ENCODE assay signal across 1 cellular context in the genomic region with DNA sequence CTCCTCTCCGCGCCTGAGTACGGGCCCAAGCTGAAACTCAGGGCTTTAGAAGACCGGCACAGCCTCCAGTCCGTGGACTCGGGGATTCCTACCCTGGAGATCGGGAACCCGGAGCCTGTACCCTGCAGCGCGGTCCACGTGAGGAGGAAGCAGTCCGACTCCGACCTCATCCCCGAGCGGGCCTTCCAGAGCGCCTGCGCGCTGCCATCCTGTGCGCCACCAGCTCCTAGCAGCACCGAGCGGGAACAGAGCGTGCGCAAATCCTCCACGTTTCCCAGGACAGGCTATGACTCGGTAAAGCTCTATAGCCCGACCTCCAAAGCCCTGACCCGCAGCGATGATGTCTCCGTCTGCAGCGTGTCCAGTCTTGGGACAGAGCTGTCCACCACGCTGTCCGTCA.
TF ChIP-seq lines count a peak whose summit lies in the region.

No MANE protein-coding gene starts in this region.

TF ChIP-seq in liver, 16 proteins besides CTCF, POLR2A, EP300 and RAD21 (continued from another document):
- TF ChIP-seq, protein P1, sequence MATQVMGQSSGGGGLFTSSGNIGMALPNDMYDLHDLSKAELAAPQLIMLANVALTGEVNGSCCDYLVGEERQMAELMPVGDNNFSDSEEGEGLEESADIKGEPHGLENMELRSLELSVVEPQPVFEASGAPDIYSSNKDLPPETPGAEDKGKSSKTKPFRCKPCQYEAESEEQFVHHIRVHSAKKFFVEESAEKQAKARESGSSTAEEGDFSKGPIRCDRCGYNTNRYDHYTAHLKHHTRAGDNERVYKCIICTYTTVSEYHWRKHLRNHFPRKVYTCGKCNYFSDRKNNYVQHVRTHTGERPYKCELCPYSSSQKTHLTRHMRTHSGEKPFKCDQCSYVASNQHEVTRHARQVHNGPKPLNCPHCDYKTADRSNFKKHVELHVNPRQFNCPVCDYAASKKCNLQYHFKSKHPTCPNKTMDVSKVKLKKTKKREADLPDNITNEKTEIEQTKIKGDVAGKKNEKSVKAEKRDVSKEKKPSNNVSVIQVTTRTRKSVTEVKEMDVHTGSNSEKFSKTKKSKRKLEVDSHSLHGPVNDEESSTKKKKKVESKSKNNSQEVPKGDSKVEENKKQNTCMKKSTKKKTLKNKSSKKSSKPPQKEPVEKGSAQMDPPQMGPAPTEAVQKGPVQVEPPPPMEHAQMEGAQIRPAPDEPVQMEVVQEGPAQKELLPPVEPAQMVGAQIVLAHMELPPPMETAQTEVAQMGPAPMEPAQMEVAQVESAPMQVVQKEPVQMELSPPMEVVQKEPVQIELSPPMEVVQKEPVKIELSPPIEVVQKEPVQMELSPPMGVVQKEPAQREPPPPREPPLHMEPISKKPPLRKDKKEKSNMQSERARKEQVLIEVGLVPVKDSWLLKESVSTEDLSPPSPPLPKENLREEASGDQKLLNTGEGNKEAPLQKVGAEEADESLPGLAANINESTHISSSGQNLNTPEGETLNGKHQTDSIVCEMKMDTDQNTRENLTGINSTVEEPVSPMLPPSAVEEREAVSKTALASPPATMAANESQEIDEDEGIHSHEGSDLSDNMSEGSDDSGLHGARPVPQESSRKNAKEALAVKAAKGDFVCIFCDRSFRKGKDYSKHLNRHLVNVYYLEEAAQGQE (IDR thresholded peaks at IDR 0.05): no peak
- TF ChIP-seq, protein P2, sequence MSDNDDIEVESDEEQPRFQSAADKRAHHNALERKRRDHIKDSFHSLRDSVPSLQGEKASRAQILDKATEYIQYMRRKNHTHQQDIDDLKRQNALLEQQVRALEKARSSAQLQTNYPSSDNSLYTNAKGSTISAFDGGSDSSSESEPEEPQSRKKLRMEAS (IDR thresholded peaks at IDR 0.05): no peak
- no peak for TF ChIP-seq EGR1 (IDR thresholded peaks at IDR 0.05; ENCODE audit: low read depth in 2 of 2)
- TF ChIP-seq RXRA (IDR thresholded peaks at IDR 0.05): no peak
- no peak for TF ChIP-seq TAF1 (conservative IDR thresholded peaks at IDR 0.05)
